In genomic region chr4:140995058-140995457, GRCh38 we compare ENCODE assay signal across 29 cellular contexts.
A peak's percentile ranks its signal among the peaks of the same experiment; 100 is the strongest.
DNase-seq lines count a peak whose midpoint lies in the region; ATAC-seq and TF ChIP-seq lines count a peak whose summit lies in the region.
"Had no signal": no experiment of that assay in that cellular context is flagged by ENCODE, and none has a peak within 500 bp of the region (broad histone marks: within the 10 kb centered on the region; RNA-seq: fewer than 3 reads in every experiment).

No MANE protein-coding gene starts in this region.

- H3K27me3 ChIP-seq in right atrium auricular region, result no peaks in the 10 kb centered on the region
- H3K27me3 ChIP-seq in heart left ventricle, result no peaks in the 10 kb centered on the region
- H3K27me3 ChIP-seq in rectal smooth muscle tissue (ENCODE audit: control insufficient read depth, insufficient read depth, low read length), result no peaks in the 10 kb centered on the region

- no peak overlapping the region for H3K9ac ChIP-seq in rectal smooth muscle tissue (ENCODE audit: low read length)
- H3K9ac ChIP-seq: GM23248 had no signal

- 47 to 55% (median 51%) methylated on average over 1 of the region's 1 CpG for WGBS in heart left ventricle, 4 donors

- intact Hi-C loops in Right ventricle myocardium superior (cut with DNase I), result loop anchor here (5.0 kb wide), 1 partner anchor 137 kb away; the partner anchor contains the start of gene RNF150
- intact Hi-C loops in heart left ventricle (cut with DNase I), result loop anchor here in 6 of 10 donors (2.0 to 10.0 kb wide), 5 partner anchors 64 to 138 kb away; partner anchors contain the start of gene RNF150 (in 4 of the 6)

- no peak overlapping the region for H3K4me3 ChIP-seq in right atrium auricular region
- no peak overlapping the region for H3K4me3 ChIP-seq in heart left ventricle
- H3K4me3 ChIP-seq in rectal smooth muscle tissue (ENCODE audit: low read length), result no peak overlapping the region
- H3K4me3 ChIP-seq: GM23248 had no signal

- H3K36me3 ChIP-seq in right atrium auricular region (no peaks in the 10 kb centered on the region), heart left ventricle (no peaks in the 10 kb centered on the region), rectal smooth muscle tissue (ENCODE audit: control insufficient read depth, insufficient read depth, low read length) (no peaks in the 10 kb centered on the region)

- no peak for TF ChIP-seq CTCF in right atrium auricular region (IDR thresholded peaks at IDR 0.05)
- TF ChIP-seq CTCF in heart left ventricle (IDR thresholded peaks at IDR 0.05), result no peak

- peak; percentile 54 for DNase-seq in Right ventricle myocardium superior
- no peak for DNase-seq in right atrium auricular region (ENCODE audit: low spot score)
- DNase-seq in heart left ventricle, result peak in 4 of 5 donors; percentile 49 to 76 (median 62)
- no peak for DNase-seq in activated CD4-positive, alpha-beta T cell treated with anti-CD3 and anti-CD28 coated beads, Interleukin-2, amount 50 U/mL, for 48 hours
- DNase-seq: activated CD4-positive, alpha-beta memory T cell treated with anti-CD3 and anti-CD28 coated beads for 36 hours; activated CD8-positive, alpha-beta memory T cell treated with anti-CD3 and anti-CD28 coated beads, Interleukin-2, amount 50 U/mL, for 48 hours; activated naive CD8-positive, alpha-beta T cell treated with anti-CD3 and anti-CD28 coated beads, Interleukin-2, amount 10 ng/mL, durations not matched to agents 7 days and 5 days; CD8-positive, alpha-beta memory T cell; DMS53; GDM1; GM23248; HFFc6; KBM-7; MM.1S; naive thymus-derived CD4-positive, alpha-beta T cell; NCI-H1417; NCI-H2081; NCI-H345; NCI-H774; occipital lobe; OCI-M1; stimulated activated naive CD4-positive, alpha-beta T cell treated with Interleukin-2 at 50 U/mL for 16 hours; T1000; trophoblast cell had no signal

- H3K4me1 ChIP-seq in right atrium auricular region (peaks cover 0 to 27% of the 10 kb centered on the region in 2 donors), heart left ventricle (peaks cover 0 to 48% (median 18%) of the 10 kb centered on the region in 12 donors), rectal smooth muscle tissue (ENCODE audit: control insufficient read depth, insufficient read depth, low read length) (peaks cover 26% of the 10 kb centered on the region)

- ATAC-seq in Right ventricle myocardium superior (ENCODE audit: poor library complexity) (peak; percentile 85), heart left ventricle (peak; percentile 85 to 90 (median 88)), HG03039 (IDR thresholded peaks at IDR 0.05; ENCODE audit: unreplicated experiment) (no peak), GM19351 (IDR thresholded peaks at IDR 0.05; ENCODE audit: unreplicated experiment) (no peak), HG02571 (IDR thresholded peaks at IDR 0.05; ENCODE audit: unreplicated experiment) (no peak)
- ATAC-seq: naive thymus-derived CD4-positive, alpha-beta T cell; WTC11 had no signal

- H3K9me3 ChIP-seq in right atrium auricular region, result no peaks in the 10 kb centered on the region
- peaks cover 0 to 4% (median 0%) of the 10 kb centered on the region in 12 donors for H3K9me3 ChIP-seq in heart left ventricle

- no peak for TF ChIP-seq POLR2A in heart left ventricle (IDR thresholded peaks at IDR 0.05)

- H3K27ac ChIP-seq in right atrium auricular region (peak overlapping the region in 1 of 2 donors; percentile 66), heart left ventricle (peak overlapping the region in 8 of 12 donors; percentile 29 to 75 (median 64)), rectal smooth muscle tissue (ENCODE audit: low read depth, low read length) (peak overlapping the region; percentile 77)
- H3K27ac ChIP-seq: GM23248 had no signal

Comparison
In these comparisons a context has a peak if more than half of its experiments do, and no peak if none do; other contexts are left out.
1. DNase-seq: peak in Right ventricle myocardium superior (single experiment) and heart left ventricle (4 of 5); none in right atrium auricular region (single experiment) and activated CD4-positive, alpha-beta T cell treated with anti-CD3 and anti-CD28 coated beads, Interleukin-2, amount 50 U/mL, for 48 hours (0 of 2).
2. ATAC-seq: peak in Right ventricle myocardium superior (single experiment) and heart left ventricle (4 of 4); none in HG03039 (single experiment), GM19351 (single experiment) and HG02571 (single experiment).